8 cellular contexts compared by ENCODE assay signal in genomic region chr7:140229591-140230516, GRCh38. TPM values are rescaled to one million over a fixed set of nuclear protein-coding genes. Genes with fewer than 3 reads are reported as not detected.
A peak's percentile ranks its signal among the peaks of the same experiment; 100 is the strongest.
DNase-seq lines count a peak whose midpoint lies in the region; ATAC-seq, FAIRE-seq and TF ChIP-seq lines count a peak whose summit lies in the region.

No MANE protein-coding gene starts in this region.

- H4K20me1 ChIP-seq in fibroblast of lung (ENCODE audit: control insufficient read depth, extremely low read depth, insufficient read depth, low read length) = no peaks in the 10 kb centered on the region

- peak overlapping the region; percentile 88 for H3K4me2 ChIP-seq in fibroblast of lung (ENCODE audit: extremely low read depth, insufficient read depth, low read length)

- no peaks in the 10 kb centered on the region for H3K36me3 Mint-ChIP-seq in CD4-positive, alpha-beta T cell (ENCODE audit: low read depth)

- no peak for FAIRE-seq in GM19239 (lab: Jason Lieb, UNC)

- no peaks in the 10 kb centered on the region for H3K27me3 Mint-ChIP-seq in CD4-positive, alpha-beta T cell

- no peaks in the 10 kb centered on the region for H3K27me3 ChIP-seq in CD4-positive, alpha-beta T cell (ENCODE audit: control insufficient read depth, insufficient read depth, low read length)
- peaks cover 20% of the 10 kb centered on the region for H3K27me3 ChIP-seq in fibroblast of lung (ENCODE audit: control insufficient read depth, insufficient read depth, low read length)

- peak; percentile 64 for ATAC-seq in CD4-positive, alpha-beta T cell (ENCODE audit: poor library complexity)
- ATAC-seq in HG03439 (IDR thresholded peaks at IDR 0.05; ENCODE audit: unreplicated experiment) (peak; percentile 26), HG02852 (IDR thresholded peaks at IDR 0.05; ENCODE audit: unreplicated experiment) (no peak)

- no peaks in the 10 kb centered on the region for H3K79me2 ChIP-seq in fibroblast of lung (ENCODE audit: control insufficient read depth, insufficient read depth, low read length)

- peak; percentile 61 to 82 (median 74) for DNase-seq in CD4-positive, alpha-beta T cell
- DNase-seq in activated CD8-positive, alpha-beta memory T cell treated with anti-CD3 and anti-CD28 coated beads, Interleukin-2, amount 50 U/mL, for 4 hours = peak; percentile 64
- DNase-seq in fibroblast of lung (ENCODE audit: low read depth in 2 of 2) = no peak
- peak; percentile 84 for DNase-seq in posterior vena cava (ENCODE audit: low spot score)
- DNase-seq in GM19239 (ENCODE audit: insufficient read length, low spot score) = no peak
- no peak for DNase-seq in SIG-M5 (lab: John Stamatoyannopoulos, UW)

- peaks cover 56% of the 10 kb centered on the region for H3K4me1 Mint-ChIP-seq in CD4-positive, alpha-beta T cell (ENCODE audit: low read depth)

- peak overlapping the region; percentile 97 for H3K27ac ChIP-seq in CD4-positive, alpha-beta T cell (ENCODE audit: low read depth, low read length)
- H3K27ac ChIP-seq in fibroblast of lung (ENCODE audit: insufficient read depth, low read length) = no peak overlapping the region

- H3K9me3 Mint-ChIP-seq in CD4-positive, alpha-beta T cell = no peaks in the 10 kb centered on the region

- CTCF ChIA-PET in CD4-positive, alpha-beta T cell (lab: Charles Lee) = interaction anchor here (1.1 to 1.6 kb wide), 3 partner anchors 54 to 214 kb away, joined by 3 read pairs; no protein-coding TSS in a partner anchor

- H3K36me3 ChIP-seq in fibroblast of lung (ENCODE audit: control insufficient read depth, insufficient read depth, low read length) = no peaks in the 10 kb centered on the region

- TF ChIP-seq CTCF in CD4-positive, alpha-beta T cell (IDR thresholded peaks at IDR 0.05) = no peak
- TF ChIP-seq CTCF in fibroblast of lung (conservative IDR thresholded peaks at IDR 0.05 in 1 of 2, IDR thresholded peaks at IDR 0.05 in 1 of 2; ENCODE audit: low read depth in 1 of 2, low read length in 2 of 2) = no peak

- H3K4me3 ChIP-seq in fibroblast of lung (replicated peaks in 1 of 4; ENCODE audit: control extremely low read depth in 1 of 4, insufficient read depth in 1 of 4, low read depth in 3 of 4, low read length in 4 of 4) = peak overlapping the region in 1 of 4 experiments; percentile 9

- no peaks in the 10 kb centered on the region for H3K9me3 ChIP-seq in CD4-positive, alpha-beta T cell (ENCODE audit: control insufficient read depth, low read length)
- H3K9me3 ChIP-seq in fibroblast of lung (ENCODE audit: control insufficient read depth, insufficient read depth, low read depth, low read length) = no peaks in the 10 kb centered on the region

- peak overlapping the region; percentile 84 for H3K4me3 Mint-ChIP-seq in CD4-positive, alpha-beta T cell

- H3K27ac Mint-ChIP-seq in CD4-positive, alpha-beta T cell = peak overlapping the region; percentile 99

- H2AFZ ChIP-seq in fibroblast of lung (ENCODE audit: low read length) = no peak overlapping the region

- H3K9ac ChIP-seq in fibroblast of lung (ENCODE audit: insufficient read depth, low read length) = no peak overlapping the region

- POLR2A ChIA-PET in CD4-positive, alpha-beta T cell (lab: Charles Lee) = interaction anchor here (0.7 to 8.9 kb wide), 24 partner anchors 9 to 870 kb away, joined by 3 to 394 read pairs (median 6); partner anchors contain the start of genes KDM7A, LUC7L2, PARP12 and RAB19

- intact Hi-C loops in CD4-positive, alpha-beta T cell (cut with DNase I, micrococcal nuclease) = loop anchor here (1.0 to 10.0 kb wide), 7 partner anchors 33 to 585 kb away; partner anchors contain the start of genes PARP12 (in 2 of the 2) and HIPK2 (in 1 of the 2)
- intact Hi-C loops in posterior vena cava (cut with DNase I) = no loop called here

- H3K4me1 ChIP-seq in fibroblast of lung (ENCODE audit: control insufficient read depth, extremely low read depth, insufficient read depth, low read length) = no peaks in the 10 kb centered on the region

RNA-seq across cellular contexts. Expression of gene KDM7A, which starts 53.1 kb away (rescaled TPM):
- 10 to 100 TPM; 43.3 to 46.5 TPM for total RNA-seq in CD4-positive, alpha-beta T cell
- total RNA-seq in fibroblast of lung (4.8 and 6.7 TPM in 2 replicates), posterior vena cava (10 to 100 TPM; 15.4 to 23.1 TPM)
- polyA plus RNA-seq in fibroblast of lung = 0.96 and 1.9 TPM in 2 replicates
- 0.55 and 1.3 TPM in 2 replicates for polyA plus RNA-seq in fibroblast of lung (2012)
- polyA minus RNA-seq in fibroblast of lung (ENCODE audit: low replicate concordance) = 0.22 and 0.63 TPM in 2 replicates

Comparison
In these comparisons a context has a peak if more than half of its experiments do, and no peak if none do; other contexts are left out.
1. DNase-seq: peak in CD4-positive, alpha-beta T cell (10 of 10), activated CD8-positive, alpha-beta memory T cell treated with anti-CD3 and anti-CD28 coated beads, Interleukin-2, amount 50 U/mL, for 4 hours (single experiment) and posterior vena cava (single experiment); none in fibroblast of lung (0 of 2), GM19239 (single experiment) and SIG-M5 (single experiment).
2. intact Hi-C loops: an anchor here in CD4-positive, alpha-beta T cell (1.0 to 10.0 kb wide); none called in posterior vena cava.